In the genomic region with DNA sequence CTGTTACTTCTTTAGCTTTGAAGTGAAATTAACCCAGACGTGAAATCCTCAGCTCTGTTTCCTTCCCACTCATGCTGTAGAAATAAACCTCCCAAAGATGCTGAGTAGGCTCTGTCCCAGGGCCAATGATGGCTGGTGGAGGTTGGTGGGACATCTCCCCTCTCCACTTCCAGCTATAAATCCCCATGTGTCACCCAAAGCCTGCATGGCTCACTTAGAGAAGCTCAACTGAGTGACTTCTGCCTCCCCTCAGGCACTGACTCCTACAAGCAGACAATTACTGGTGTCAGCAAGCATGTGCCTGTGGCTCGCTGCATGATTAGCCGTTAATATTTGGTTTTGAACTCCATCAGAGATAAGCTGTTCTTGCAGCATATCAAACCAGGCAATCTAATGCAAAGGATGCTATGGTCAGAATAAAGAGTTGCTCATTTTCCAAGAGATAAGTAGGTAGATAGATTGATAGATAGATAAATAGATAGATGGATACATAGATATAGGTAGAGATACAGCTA, we compare ENCODE assay signal across 16 cellular contexts.
DNase-seq lines count a peak whose midpoint lies in the region; ATAC-seq, FAIRE-seq and TF ChIP-seq lines count a peak whose summit lies in the region.
"Had no signal": no experiment of that assay in that cellular context is flagged by ENCODE, and none has a peak within 500 bp of the region (broad histone marks: within the 10 kb centered on the region; RNA-seq: fewer than 3 reads in every experiment).

No MANE protein-coding gene starts in this region.

- no peak for TF ChIP-seq RAD21 in SK-N-SH (IDR thresholded peaks at IDR 0.05; ENCODE audit: low read length)

- TF ChIP-seq POLR2A in GM12892 (IDR thresholded peaks at IDR 0.05; ENCODE audit: low read depth, low read length) (no peak), stomach (IDR thresholded peaks at IDR 0.05) (no peak)

- H2BK15ac ChIP-seq in mesendoderm (replicated peaks; ENCODE audit: low read depth): no peak overlapping the region

- TF ChIP-seq CTCF in SK-N-SH (IDR thresholded peaks at IDR 0.05) (no peak), stomach (IDR thresholded peaks at IDR 0.05) (no peak)

- no peak for ATAC-seq in SK-N-SH treated with all-trans-retinoic acid at 6 μM for 48 hours

- H3K79me2 ChIP-seq in SK-N-SH (ENCODE audit: insufficient read depth): no peaks in the 10 kb centered on the region
- H3K79me2 ChIP-seq in mesendoderm (ENCODE audit: control insufficient read depth, insufficient read depth, low read length): no peaks in the 10 kb centered on the region

- H3K4me2 ChIP-seq in SK-N-SH (no peak overlapping the region), mesendoderm (ENCODE audit: low read length) (no peak overlapping the region)
- H3K4me2 ChIP-seq: BLaER1 had no signal

- H4K8ac ChIP-seq in mesendoderm (ENCODE audit: low read depth, low read length): no peak overlapping the region

- POLR2A ChIA-PET in SK-N-SH (lab: Yijun Ruan, JAX): no interaction called here

- no peaks in the 10 kb centered on the region for H3K9me2 ChIP-seq in SK-N-SH

- H2AK5ac ChIP-seq in mesendoderm (ENCODE audit: low read length): no peak overlapping the region

- H3K18ac ChIP-seq in mesendoderm (ENCODE audit: low read length): no peak overlapping the region

- H3K27me3 ChIP-seq in SK-N-SH (ENCODE audit: insufficient read depth) (no peaks in the 10 kb centered on the region), mesendoderm (ENCODE audit: insufficient read depth, low read length, poor library complexity) (no peaks in the 10 kb centered on the region), stomach (peaks cover 0 to 2% (median 0%) of the 10 kb centered on the region in 3 donors)
- H3K27me3 ChIP-seq: BLaER1 had no signal

- TF ChIP-seq EP300 in SK-N-SH (IDR thresholded peaks at IDR 0.05; ENCODE audit: borderline replicate concordance in 1 of 2, low read depth in 1 of 2, low read length in 1 of 2): no peak; a peak in 1 of 4 replicates
- no peak for TF ChIP-seq EP300 in stomach (IDR thresholded peaks at IDR 0.05)

- intact Hi-C loops in stomach (cut with DNase I; ENCODE audit: low total_unique reads): loop anchor here (5.0 to 10.0 kb wide), 2 partner anchors 323 to 495 kb away; no protein-coding TSS in a partner anchor

- H3K4me1 ChIP-seq in SK-N-SH (ENCODE audit: control insufficient read depth in 1 of 2, insufficient read depth in 2 of 2, low read depth in 1 of 2, low read length in 1 of 2): peaks cover 0 to 4% of the 10 kb centered on the region in 2 experiments; a peak in 2 of 4 replicates
- H3K4me1 ChIP-seq in mesendoderm (ENCODE audit: control insufficient read depth, low read depth, low read length): no peaks in the 10 kb centered on the region
- H3K4me1 ChIP-seq in stomach: peaks cover 0 to 5% (median 0%) of the 10 kb centered on the region in 4 donors

- CTCF ChIA-PET in SK-N-SH (lab: Yijun Ruan, JAX): interaction anchor here (0.7 to 3.7 kb wide), 23 partner anchors 9 to 498 kb away, joined by 3 to 46 read pairs (median 4); no protein-coding TSS in a partner anchor

- no peak overlapping the region for H3K23ac ChIP-seq in mesendoderm (ENCODE audit: low read length)

- no peaks in the 10 kb centered on the region for H4K20me1 ChIP-seq in SK-N-SH (ENCODE audit: insufficient read depth)

- H3K36me3 ChIP-seq in SK-N-SH (replicated peaks in 1 of 2; ENCODE audit: control insufficient read depth in 1 of 2, insufficient read depth in 2 of 2, low read length in 1 of 2) (no peaks in the 10 kb centered on the region), SK-N-MC (ENCODE audit: insufficient read depth, low read length) (no peaks in the 10 kb centered on the region), mesendoderm (ENCODE audit: control insufficient read depth, insufficient read depth, low read length) (no peaks in the 10 kb centered on the region), stomach (no peaks in the 10 kb centered on the region)
- H3K36me3 ChIP-seq: HAP-1 had no signal

- WGBS in SK-N-SH (ENCODE audit: low lambda C conversion rate): 67% methylated on average over 3 of the region's 3 CpGs
- WGBS in mesendoderm (ENCODE audit: extremely low coverage, insufficient coverage, low lambda C conversion rate): no CpG with 5 or more reads among the region's 3 CpGs
- WGBS in stomach, 5 donors: 37 to 56% (median 52%) methylated on average over 3 of the region's 3 CpGs

- H3K4me3 ChIP-seq in SK-N-SH (ENCODE audit: low read depth in 2 of 2, low read length in 1 of 2): no peak overlapping the region
- H3K4me3 ChIP-seq in SK-N-MC: 0 out of 2 replicates have a peak overlapping the region, but pooled peaks have one; percentile 22
- H3K4me3 ChIP-seq in mesendoderm (ENCODE audit: low read length): no peak overlapping the region
- H3K4me3 ChIP-seq in stomach: no peak overlapping the region
- H3K4me3 ChIP-seq: BLaER1, HAP-1 had no signal

- H2BK5ac ChIP-seq in mesendoderm (ENCODE audit: low read length): no peak overlapping the region

- DNase-seq in SK-N-SH (peak; percentile 16), SK-N-MC (ENCODE audit: low read depth, low spot score) (no peak), mesendoderm (peak; percentile 42), GM12892 (ENCODE audit: insufficient read length) (no peak), OCI-M1 (lab: John Stamatoyannopoulos, UW) (no peak), stomach (no peak)
- DNase-seq: 8988T; AML-193; Caco-2; CD8-positive, alpha-beta memory T cell; DND-41; GDM1; GOT3 had no signal

- H3K79me1 ChIP-seq in mesendoderm (ENCODE audit: low read length): no peaks in the 10 kb centered on the region

- H4K5ac ChIP-seq in mesendoderm (ENCODE audit: low read length): no peak overlapping the region

- no peak overlapping the region for H3K9ac ChIP-seq in SK-N-SH
- H3K9ac ChIP-seq in SK-N-MC (ENCODE audit: insufficient read length): no peak overlapping the region
- H3K9ac ChIP-seq in mesendoderm (ENCODE audit: low read length): no peak overlapping the region
- H3K9ac ChIP-seq: BLaER1 had no signal

- no peak overlapping the region for H2BK120ac ChIP-seq in mesendoderm (ENCODE audit: low read depth, low read length)

- no peaks in the 10 kb centered on the region for H3K9me3 ChIP-seq in SK-N-SH
- H3K9me3 ChIP-seq in SK-N-MC (ENCODE audit: low read depth, low read length): no peaks in the 10 kb centered on the region
- H3K9me3 ChIP-seq in stomach: no peaks in the 10 kb centered on the region
- H3K9me3 ChIP-seq: BLaER1, Caco-2, HAP-1 had no signal

- H2AFZ ChIP-seq in SK-N-SH (ENCODE audit: low read depth): no peak overlapping the region

- no peak overlapping the region for H3K4ac ChIP-seq in mesendoderm (ENCODE audit: low read depth, low read length)

- no peak overlapping the region for H3K56ac ChIP-seq in mesendoderm (ENCODE audit: low read length)

- no peaks in the 10 kb centered on the region for H3F3A ChIP-seq in SK-N-SH (replicated peaks; ENCODE audit: insufficient read depth)

- no peak overlapping the region for H3K27ac ChIP-seq in SK-N-SH (ENCODE audit: low read depth in 2 of 2, low read length in 1 of 2)
- H3K27ac ChIP-seq in SK-N-MC: peak overlapping the region; percentile 55; the same call in 1 of the 2 replicates
- H3K27ac ChIP-seq in mesendoderm (ENCODE audit: low read depth, low read length): no peak overlapping the region
- no peak overlapping the region for H3K27ac ChIP-seq in stomach
- H3K27ac ChIP-seq: BLaER1 had no signal

- no peak for FAIRE-seq in GM12892 (lab: Jason Lieb, UNC)

TF ChIP-seq in SK-N-SH, 30 proteins besides CTCF, POLR2A, EP300 and RAD21 (continues in another document):
- no peak for TF ChIP-seq CHD2 (IDR thresholded peaks at IDR 0.05; ENCODE audit: low read length, partially characterized antibody)
- TF ChIP-seq, protein P1, sequence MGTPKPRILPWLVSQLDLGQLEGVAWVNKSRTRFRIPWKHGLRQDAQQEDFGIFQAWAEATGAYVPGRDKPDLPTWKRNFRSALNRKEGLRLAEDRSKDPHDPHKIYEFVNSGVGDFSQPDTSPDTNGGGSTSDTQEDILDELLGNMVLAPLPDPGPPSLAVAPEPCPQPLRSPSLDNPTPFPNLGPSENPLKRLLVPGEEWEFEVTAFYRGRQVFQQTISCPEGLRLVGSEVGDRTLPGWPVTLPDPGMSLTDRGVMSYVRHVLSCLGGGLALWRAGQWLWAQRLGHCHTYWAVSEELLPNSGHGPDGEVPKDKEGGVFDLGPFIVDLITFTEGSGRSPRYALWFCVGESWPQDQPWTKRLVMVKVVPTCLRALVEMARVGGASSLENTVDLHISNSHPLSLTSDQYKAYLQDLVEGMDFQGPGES (IDR thresholded peaks at IDR 0.05; ENCODE audit: low read depth, low read length): no peak
- no peak for TF ChIP-seq FOXJ3 (CRISPR knock-in tag; IDR thresholded peaks at IDR 0.05)
- TF ChIP-seq FOXM1 (IDR thresholded peaks at IDR 0.05; ENCODE audit: low read depth): no peak
- no peak for TF ChIP-seq ELF1 (IDR thresholded peaks at IDR 0.05)

TF ChIP-seq in SK-N-SH treated with all-trans-retinoic acid at 6 μM for 48 hours, 23 proteins besides CTCF, POLR2A, EP300 and RAD21 (continues in another document):
- TF ChIP-seq RARB (CRISPR knock-in tag; IDR thresholded peaks at IDR 0.05): no peak
- no peak for TF ChIP-seq TOX (CRISPR knock-in tag; IDR thresholded peaks at IDR 0.05; ENCODE audit: borderline replicate concordance)
- TF ChIP-seq BACH2 (CRISPR knock-in tag; IDR thresholded peaks at IDR 0.05; ENCODE audit: borderline replicate concordance): no peak
- TF ChIP-seq, protein P2, sequence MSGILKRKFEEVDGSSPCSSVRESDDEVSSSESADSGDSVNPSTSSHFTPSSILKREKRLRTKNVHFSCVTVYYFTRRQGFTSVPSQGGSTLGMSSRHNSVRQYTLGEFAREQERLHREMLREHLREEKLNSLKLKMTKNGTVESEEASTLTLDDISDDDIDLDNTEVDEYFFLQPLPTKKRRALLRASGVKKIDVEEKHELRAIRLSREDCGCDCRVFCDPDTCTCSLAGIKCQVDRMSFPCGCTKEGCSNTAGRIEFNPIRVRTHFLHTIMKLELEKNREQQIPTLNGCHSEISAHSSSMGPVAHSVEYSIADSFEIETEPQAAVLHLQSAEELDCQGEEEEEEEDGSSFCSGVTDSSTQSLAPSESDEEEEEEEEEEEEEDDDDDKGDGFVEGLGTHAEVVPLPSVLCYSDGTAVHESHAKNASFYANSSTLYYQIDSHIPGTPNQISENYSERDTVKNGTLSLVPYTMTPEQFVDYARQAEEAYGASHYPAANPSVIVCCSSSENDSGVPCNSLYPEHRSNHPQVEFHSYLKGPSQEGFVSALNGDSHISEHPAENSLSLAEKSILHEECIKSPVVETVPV (CRISPR knock-in tag; IDR thresholded peaks at IDR 0.05): no peak
- no peak for TF ChIP-seq ISL1 (CRISPR knock-in tag; IDR thresholded peaks at IDR 0.05)
- TF ChIP-seq PPARA (CRISPR knock-in tag; IDR thresholded peaks at IDR 0.05; ENCODE audit: borderline replicate concordance): no peak

Comparison
In these comparisons a context has a peak if more than half of its experiments do, and no peak if none do; other contexts are left out.
1. DNase-seq: peak in SK-N-SH (single experiment) and mesendoderm (single experiment); none in SK-N-MC (single experiment), GM12892 (single experiment), OCI-M1 (single experiment) and stomach (single experiment).